26 cellular contexts compared by ENCODE assay signal in genomic region chr7:156920076-156920475, GRCh38. TPM values are rescaled to one million over a fixed set of nuclear protein-coding genes. Genes with fewer than 3 reads are reported as not detected.
DNase-seq lines count a peak whose midpoint lies in the region; ATAC-seq and TF ChIP-seq lines count a peak whose summit lies in the region.
"Had no signal": no experiment of that assay in that cellular context is flagged by ENCODE, and none has a peak within 500 bp of the region (broad histone marks: within the 10 kb centered on the region; RNA-seq: fewer than 3 reads in every experiment).

No MANE protein-coding gene starts in this region.

- intact Hi-C loops in activated CD8-positive, alpha-beta T cell treated with anti-CD3 and anti-CD28 coated beads for 36 hours (cut with micrococcal nuclease), result no loop called here
- intact Hi-C loops in upper lobe of right lung (cut with DNase I), result no loop called here
- intact Hi-C loops in esophagus muscularis mucosa (cut with DNase I), result no loop called here

- no peak for TF ChIP-seq CTCF in activated CD8-positive, alpha-beta T cell treated with anti-CD3 and anti-CD28 coated beads for 36 hours (IDR thresholded peaks at IDR 0.05)
- TF ChIP-seq CTCF in upper lobe of right lung (IDR thresholded peaks at IDR 0.05) (no peak), esophagus muscularis mucosa (IDR thresholded peaks at IDR 0.05) (no peak)

- no peak for ATAC-seq in activated CD8-positive, alpha-beta T cell treated with anti-CD3 and anti-CD28 coated beads for 36 hours
- ATAC-seq in activated CD8-positive, alpha-beta T cell treated with anti-CD3 and anti-CD28 coated beads, Interleukin-2, amount 10 ng/mL, durations not matched to agents 7 days and 5 days, result no peak
- ATAC-seq in upper lobe of right lung, result no peak
- ATAC-seq: HCT116, PC-3 had no signal

- no peak overlapping the region for H3K27ac ChIP-seq in upper lobe of right lung
- H3K27ac ChIP-seq in esophagus muscularis mucosa (replicated peaks in 1 of 4), result no peak overlapping the region
- H3K27ac ChIP-seq: HL-60, SJSA1 had no signal

- no peak for TF ChIP-seq POLR2A in esophagus muscularis mucosa (IDR thresholded peaks at IDR 0.05; ENCODE audit: low read depth)

- WGBS in esophagus muscularis mucosa, result 70% methylated on average over 5 of the region's 5 CpGs

- DNase-seq in activated CD8-positive, alpha-beta T cell treated with anti-CD3 and anti-CD28 coated beads for 36 hours, result no peak
- DNase-seq in activated CD8-positive, alpha-beta T cell treated with anti-CD3 and anti-CD28 coated beads, Interleukin-2, amount 10 ng/mL, durations not matched to agents 7 days and 5 days, result no peak
- DNase-seq in mesenteric fat pad (ENCODE audit: low spot score) (peak; percentile 53), upper lobe of right lung (peak; percentile 34), DMS153 (lab: John Stamatoyannopoulos, UW) (no peak), HT-29 (ENCODE audit: low spot score) (no peak), esophagus muscularis mucosa (ENCODE audit: extremely low spot score) (no peak)
- DNase-seq: 8988T, ACHN, BE2C, DND-41, Kasumi-1, NCI-H1092 treated with DMSO at 0.1 percent for 48 hours, NCI-H1436, NCI-H1930, NCI-H2107, NCI-H446, NCI-H524 treated with DMSO at 0.1 percent for 48 hours, NCI-H774, PC-3, Right ventricle myocardium superior had no signal

- POLR2A ChIA-PET in activated CD8-positive, alpha-beta T cell treated with anti-CD3 and anti-CD28 coated beads for 36 hours (lab: Charles Lee), result no interaction called here
- POLR2A ChIA-PET in activated CD8-positive, alpha-beta T cell treated with anti-CD3 and anti-CD28 coated beads, Interleukin-2, amount 10 ng/mL, durations not matched to agents 7 days and 5 days (lab: Charles Lee), result no interaction called here

- CTCF ChIA-PET in activated CD8-positive, alpha-beta T cell treated with anti-CD3 and anti-CD28 coated beads for 36 hours (lab: Charles Lee), result interaction anchor here (1.6 kb wide), 1 partner anchor 14 kb away, joined by 3 read pairs; no protein-coding TSS in a partner anchor
- CTCF ChIA-PET in activated CD8-positive, alpha-beta T cell treated with anti-CD3 and anti-CD28 coated beads, Interleukin-2, amount 10 ng/mL, durations not matched to agents 7 days and 5 days (lab: Charles Lee), result interaction anchor here (0.8 kb wide), 1 partner anchor 20 kb away, joined by 3 read pairs; no protein-coding TSS in a partner anchor

- H3K9me3 ChIP-seq in upper lobe of right lung (no peaks in the 10 kb centered on the region), esophagus muscularis mucosa (no peaks in the 10 kb centered on the region)
- H3K9me3 ChIP-seq: BE2C, SJSA1 had no signal

- H3K27ac Mint-ChIP-seq in activated CD8-positive, alpha-beta T cell treated with anti-CD3 and anti-CD28 coated beads for 36 hours, result peak overlapping the region; percentile 16
- H3K27ac Mint-ChIP-seq in activated CD8-positive, alpha-beta T cell treated with anti-CD3 and anti-CD28 coated beads, Interleukin-2, amount 10 ng/mL, durations not matched to agents 7 days and 5 days, result no peak overlapping the region
- H3K27ac Mint-ChIP-seq in IgD-negative memory B cell, result peak overlapping the region in 2 of 3 donors; percentile 35 to 70

- no peaks in the 10 kb centered on the region for H3K27me3 ChIP-seq in upper lobe of right lung
- H3K27me3 ChIP-seq in esophagus muscularis mucosa, result peaks cover 0 to 40% (median 0%) of the 10 kb centered on the region in 4 donors
- H3K27me3 ChIP-seq: BE2C had no signal

- H3K4me3 Mint-ChIP-seq in activated CD8-positive, alpha-beta T cell treated with anti-CD3 and anti-CD28 coated beads for 36 hours, result no peak overlapping the region
- no peak overlapping the region for H3K4me3 Mint-ChIP-seq in activated CD8-positive, alpha-beta T cell treated with anti-CD3 and anti-CD28 coated beads, Interleukin-2, amount 10 ng/mL, durations not matched to agents 7 days and 5 days
- peak overlapping the region in 1 of 4 donors; percentile 19 for H3K4me3 Mint-ChIP-seq in IgD-negative memory B cell
- H3K4me3 Mint-ChIP-seq: CD14-positive monocyte had no signal

- H3K4me1 Mint-ChIP-seq in activated CD8-positive, alpha-beta T cell treated with anti-CD3 and anti-CD28 coated beads for 36 hours (ENCODE audit: low read depth), result peaks cover 43% of the 10 kb centered on the region
- peaks cover 32% of the 10 kb centered on the region for H3K4me1 Mint-ChIP-seq in activated CD8-positive, alpha-beta T cell treated with anti-CD3 and anti-CD28 coated beads, Interleukin-2, amount 10 ng/mL, durations not matched to agents 7 days and 5 days (ENCODE audit: low read depth)
- H3K4me1 Mint-ChIP-seq in IgD-negative memory B cell, result peaks cover 4 to 13% (median 5%) of the 10 kb centered on the region in 3 donors

- H3K9me3 Mint-ChIP-seq in activated CD8-positive, alpha-beta T cell treated with anti-CD3 and anti-CD28 coated beads for 36 hours, result no peaks in the 10 kb centered on the region
- peaks cover 4% of the 10 kb centered on the region for H3K9me3 Mint-ChIP-seq in activated CD8-positive, alpha-beta T cell treated with anti-CD3 and anti-CD28 coated beads, Interleukin-2, amount 10 ng/mL, durations not matched to agents 7 days and 5 days (ENCODE audit: insufficient read depth)
- peaks cover 0 to 1% (median 0%) of the 10 kb centered on the region in 3 donors for H3K9me3 Mint-ChIP-seq in IgD-negative memory B cell

- H3K36me3 ChIP-seq in upper lobe of right lung (no peaks in the 10 kb centered on the region), esophagus muscularis mucosa (no peaks in the 10 kb centered on the region)
- H3K36me3 ChIP-seq: BE2C, SJSA1 had no signal

- H3K4me1 ChIP-seq in upper lobe of right lung (no peaks in the 10 kb centered on the region), esophagus muscularis mucosa (no peaks in the 10 kb centered on the region)
- H3K4me1 ChIP-seq: BE2C, SJSA1 had no signal

- H3K4me3 ChIP-seq in upper lobe of right lung (no peak overlapping the region), esophagus muscularis mucosa (no peak overlapping the region)
- H3K4me3 ChIP-seq: SJSA1 had no signal

- no peak for TF ChIP-seq EP300 in esophagus muscularis mucosa (IDR thresholded peaks at IDR 0.05)

- H3K27me3 Mint-ChIP-seq in activated CD8-positive, alpha-beta T cell treated with anti-CD3 and anti-CD28 coated beads for 36 hours, result peaks cover 45% of the 10 kb centered on the region
- peaks cover 42% of the 10 kb centered on the region for H3K27me3 Mint-ChIP-seq in activated CD8-positive, alpha-beta T cell treated with anti-CD3 and anti-CD28 coated beads, Interleukin-2, amount 10 ng/mL, durations not matched to agents 7 days and 5 days (ENCODE audit: low read depth)
- peaks cover 21% of the 10 kb centered on the region for H3K27me3 Mint-ChIP-seq in IgD-negative memory B cell

- no peaks in the 10 kb centered on the region for H3K36me3 Mint-ChIP-seq in activated CD8-positive, alpha-beta T cell treated with anti-CD3 and anti-CD28 coated beads for 36 hours (ENCODE audit: low read depth)
- H3K36me3 Mint-ChIP-seq in activated CD8-positive, alpha-beta T cell treated with anti-CD3 and anti-CD28 coated beads, Interleukin-2, amount 10 ng/mL, durations not matched to agents 7 days and 5 days (ENCODE audit: low read depth), result peaks cover 2% of the 10 kb centered on the region
- H3K36me3 Mint-ChIP-seq in IgD-negative memory B cell, result peaks cover 3% of the 10 kb centered on the region
- H3K36me3 Mint-ChIP-seq: CD14-positive monocyte had no signal

RNA-seq across cellular contexts. Expression of gene LMBR1, which starts 27.1 kb away (rescaled TPM):
- total RNA-seq in activated CD8-positive, alpha-beta T cell treated with anti-CD3 and anti-CD28 coated beads for 36 hours, result 10 to 100 TPM; 42.7 to 50.6 TPM
- total RNA-seq in activated CD8-positive, alpha-beta T cell treated with anti-CD3 and anti-CD28 coated beads, Interleukin-2, amount 10 ng/mL, durations not matched to agents 7 days and 5 days, result 10 to 100 TPM; 49.7 to 51.2 TPM
- 29.2 TPM for polyA plus RNA-seq in IgD-negative memory B cell
- total RNA-seq in mesenteric fat pad (69.2 TPM), upper lobe of right lung (70.5 TPM), esophagus muscularis mucosa (10 to 100 TPM; 38.0 to 81.3 (median 56.4) TPM)
- 131 and 151 TPM in 2 replicates for total RNA-seq in HT-29 (2014; rRNA removed; shearing (Covaris generic))

RNA-seq across cellular contexts. Expression of gene NOM1, which starts 29.4 kb away (rescaled TPM):
- total RNA-seq in activated CD8-positive, alpha-beta T cell treated with anti-CD3 and anti-CD28 coated beads for 36 hours, result 10 to 100 TPM; 32.4 to 34.0 TPM
- total RNA-seq in activated CD8-positive, alpha-beta T cell treated with anti-CD3 and anti-CD28 coated beads, Interleukin-2, amount 10 ng/mL, durations not matched to agents 7 days and 5 days, result 10 to 100 TPM; 28.1 to 28.8 TPM
- polyA plus RNA-seq in IgD-negative memory B cell, result 9.4 TPM
- total RNA-seq in mesenteric fat pad (19.9 TPM), upper lobe of right lung (20.6 TPM), esophagus muscularis mucosa (10 to 100 TPM; 12.6 to 20.8 (median 16.3) TPM)
- total RNA-seq in HT-29 (2014; rRNA removed; shearing (Covaris generic)), result 27.6 and 28.8 TPM in 2 replicates

Comparison
In these comparisons a context has a peak if more than half of its experiments do, and no peak if none do; other contexts are left out.
1. DNase-seq: peak in mesenteric fat pad (single experiment) and upper lobe of right lung (single experiment); none in activated CD8-positive, alpha-beta T cell treated with anti-CD3 and anti-CD28 coated beads for 36 hours (single experiment), activated CD8-positive, alpha-beta T cell treated with anti-CD3 and anti-CD28 coated beads, Interleukin-2, amount 10 ng/mL, durations not matched to agents 7 days and 5 days (single experiment), DMS153 (single experiment), HT-29 (single experiment) and esophagus muscularis mucosa (single experiment).